In the genomic region with DNA sequence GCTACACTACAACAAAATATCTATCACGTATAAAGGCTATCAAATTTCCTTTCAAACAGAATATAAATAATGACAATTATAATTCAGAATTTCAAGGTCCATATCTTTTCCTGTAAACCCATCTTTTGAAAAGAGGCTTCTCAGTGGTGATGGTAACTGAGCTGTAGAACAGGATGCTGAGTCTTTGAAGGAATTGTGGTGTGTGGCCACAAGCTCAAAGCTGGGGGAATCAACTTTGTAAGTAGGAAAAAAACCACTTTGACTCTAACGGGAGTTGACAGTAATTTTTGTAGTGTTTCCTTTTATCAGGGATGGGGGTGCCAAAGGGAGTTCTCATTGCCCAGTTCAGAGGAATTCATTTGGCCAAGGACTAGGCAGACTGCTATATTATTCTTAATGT, we compare ENCODE assay signal across 25 cellular contexts. TPM values are rescaled to one million over a fixed set of nuclear protein-coding genes. Genes with fewer than 3 reads are reported as not detected.
"Had no signal": no experiment of that assay in that cellular context is flagged by ENCODE, and none has a peak within 500 bp of the region (broad histone marks: within the 10 kb centered on the region; RNA-seq: fewer than 3 reads in every experiment).

No MANE protein-coding gene starts in this region.

- H3K4me1 Mint-ChIP-seq: activated B cell treated with CpG ODN at 0.5 μM for 24 hours; brain; central memory CD8-positive, alpha-beta T cell had no signal

- H3K4me3 Mint-ChIP-seq: activated B cell treated with CpG ODN at 0.5 μM for 24 hours; activated CD4-positive, alpha-beta memory T cell treated with anti-CD3 and anti-CD28 coated beads, Interleukin-2, amount 10 ng/mL, durations not matched to agents 7 days and 5 days; activated CD4-positive, alpha-beta T cell treated with anti-CD3 and anti-CD28 coated beads, Interleukin-2, amount 10 ng/mL, durations not matched to agents 24 days and 14 days; activated naive CD4-positive, alpha-beta T cell treated with anti-CD3 and anti-CD28 coated beads, Interleukin-2, amount 50 U/mL, for 24 hours; brain; central memory CD8-positive, alpha-beta T cell had no signal

- H3K4me3 ChIP-seq: MG63, Peyer's patch, SJSA1 had no signal

- H3K9me3 Mint-ChIP-seq: activated B cell treated with CpG ODN at 0.5 μM for 24 hours; activated CD4-positive, alpha-beta memory T cell treated with anti-CD3 and anti-CD28 coated beads, Interleukin-2, amount 10 ng/mL, durations not matched to agents 7 days and 5 days; activated CD4-positive, alpha-beta T cell treated with anti-CD3 and anti-CD28 coated beads, Interleukin-2, amount 10 ng/mL, durations not matched to agents 24 days and 14 days; activated naive CD4-positive, alpha-beta T cell treated with anti-CD3 and anti-CD28 coated beads, Interleukin-2, amount 50 U/mL, for 24 hours; activated T-helper 2 cell treated with anti-CD3 and anti-CD28 coated beads, Interferon-gamma antibody, Interleukin-2, Interleukin-4, amounts not matched to agents 10 μg/mL and 5 μg/mL and 100 μg/mL, durations not matched to agents 14 hours and 24 hours and 36 hours; brain; central memory CD8-positive, alpha-beta T cell had no signal

- H3K4me1 ChIP-seq: Peyer's patch, SJSA1 had no signal

- H3K27me3 ChIP-seq: MG63, Peyer's patch, SJSA1 had no signal

- H3K27ac Mint-ChIP-seq: activated B cell treated with CpG ODN at 0.5 μM for 24 hours; activated CD4-positive, alpha-beta memory T cell treated with anti-CD3 and anti-CD28 coated beads, Interleukin-2, amount 10 ng/mL, durations not matched to agents 7 days and 5 days; activated CD4-positive, alpha-beta T cell treated with anti-CD3 and anti-CD28 coated beads, Interleukin-2, amount 10 ng/mL, durations not matched to agents 24 days and 14 days; activated naive CD4-positive, alpha-beta T cell treated with anti-CD3 and anti-CD28 coated beads, Interleukin-2, amount 50 U/mL, for 24 hours; activated T-helper 2 cell treated with anti-CD3 and anti-CD28 coated beads, Interferon-gamma antibody, Interleukin-2, Interleukin-4, amounts not matched to agents 10 μg/mL and 5 μg/mL and 100 μg/mL, durations not matched to agents 14 hours and 24 hours and 36 hours; brain had no signal

- H3K27me3 Mint-ChIP-seq: activated B cell treated with CpG ODN at 0.5 μM for 24 hours; activated CD4-positive, alpha-beta memory T cell treated with anti-CD3 and anti-CD28 coated beads, Interleukin-2, amount 10 ng/mL, durations not matched to agents 7 days and 5 days; activated CD4-positive, alpha-beta T cell treated with anti-CD3 and anti-CD28 coated beads, Interleukin-2, amount 10 ng/mL, durations not matched to agents 24 days and 14 days; activated naive CD4-positive, alpha-beta T cell treated with anti-CD3 and anti-CD28 coated beads, Interleukin-2, amount 50 U/mL, for 24 hours; brain; central memory CD8-positive, alpha-beta T cell had no signal

- H3K27ac ChIP-seq: KMS-11, Peyer's patch, RWPE1, SJSA1 had no signal

- H3K9me3 ChIP-seq: MG63, Peyer's patch, SJSA1 had no signal

- DNase-seq: activated B cell treated with CpG ODN at 0.5 μM for 24 hours; activated CD4-positive, alpha-beta memory T cell treated with anti-CD3 and anti-CD28 coated beads, Interleukin-2, amount 10 ng/mL, durations not matched to agents 7 days and 5 days; activated CD4-positive, alpha-beta T cell treated with anti-CD3 and anti-CD28 coated beads for 1 hour; activated CD4-positive, alpha-beta T cell treated with anti-CD3 and anti-CD28 coated beads, Interleukin-2, amount 10 ng/mL, durations not matched to agents 24 days and 14 days; activated gamma-delta T cell treated with Interleukin-2 at 50 U/mL for 16 hours; activated T-cell treated with anti-CD3 and anti-CD28 coated beads, Interleukin-2, amount 50 U/mL, for 48 hours; amygdala; MG63; MV-4-11; NCI-H1092 treated with DMSO at 0.1 percent for 48 hours; NCI-H1436 treated with DMSO at 0.1 percent for 48 hours; NCI-H187; NCI-H2081 treated with DMSO at 0.1 percent for 48 hours; NCI-H446; NCI-H524; Peyer's patch; Right ventricle myocardium superior; T1000 had no signal

RNA-seq across cellular contexts. Expression of a gene that starts 13.3 kb away (rescaled TPM):
- total RNA-seq: activated B cell treated with CpG ODN at 0.5 μM for 24 hours; activated CD4-positive, alpha-beta T cell treated with anti-CD3 and anti-CD28 coated beads, Interleukin-2, amount 10 ng/mL, durations not matched to agents 24 days and 14 days; Peyer's patch had no signal
